Comparison of ENCODE assay signal across 8 cellular contexts in genomic region chr7:76201732-76202665, GRCh38. TPM values are rescaled to one million over a fixed set of nuclear protein-coding genes. Genes with fewer than 3 reads are reported as not detected.
DNase-seq lines count a peak whose midpoint lies in the region; ATAC-seq and TF ChIP-seq lines count a peak whose summit lies in the region.

TSS of gene SRRM3 (plus strand) at chr7:76201896. CDS start at chr7:76235067, 33,171 bp downstream.

- H4K20me1 ChIP-seq in Loucy (ENCODE audit: insufficient read depth, low read length, poor library complexity, severe bottlenecking) = no peaks in the 10 kb centered on the region

- peak within 1 kb of the TSS; percentile 76 for H3K18ac ChIP-seq in neuronal stem cell (ENCODE audit: low read length)

- H2AFZ ChIP-seq in Loucy (ENCODE audit: low read length) (no peak within 1 kb of the TSS), neuronal stem cell (ENCODE audit: low read length) (peak within 1 kb of the TSS; percentile 85)

- H2BK5ac ChIP-seq in neuronal stem cell (ENCODE audit: low read length) = no peak within 1 kb of the TSS

- H3K4me1 ChIP-seq in Loucy (ENCODE audit: insufficient read depth, low read length, poor library complexity, severe bottlenecking) (no peaks in the 10 kb centered on the region), foreskin keratinocyte (no peaks in the 10 kb centered on the region), neuronal stem cell (ENCODE audit: control insufficient read depth in 2 of 2, insufficient read depth in 1 of 2, low read depth in 1 of 2, low read length in 2 of 2) (peaks cover 2 to 3% of the 10 kb centered on the region in 2 donors)

- no CpG with 5 or more reads among the region's 57 CpGs for WGBS in neuronal stem cell (ENCODE audit: extremely low coverage in 2 of 2, insufficient read length in 2 of 2, insufficient replicate concordance in 1 of 2), 2 donors

- no peak within 1 kb of the TSS for H4K91ac ChIP-seq in neuronal stem cell (ENCODE audit: low read depth, low read length, poor library complexity)

- H3K4me2 ChIP-seq in Loucy (ENCODE audit: low read depth, low read length, poor library complexity, severe bottlenecking) (no peak within 1 kb of the TSS), neuronal stem cell (ENCODE audit: insufficient read depth, low read length, poor library complexity, severe bottlenecking) (peak within 1 kb of the TSS; percentile 37)

- H3K4me3 ChIP-seq in AG09309 (ENCODE audit: control insufficient read depth, low read depth, low read length) (no peak within 1 kb of the TSS), Loucy (ENCODE audit: low read length, poor library complexity, severe bottlenecking) (no peak within 1 kb of the TSS), neuronal stem cell (ENCODE audit: low read length in 2 of 2) (peak within 1 kb of the TSS; percentile 39 to 72)

- H3K36me3 ChIP-seq in Loucy (ENCODE audit: insufficient read depth, low read length) (no peaks in the 10 kb centered on the region), neuronal stem cell (replicated peaks in 1 of 2; ENCODE audit: control insufficient read depth in 2 of 2, insufficient read depth in 2 of 2, low read length in 2 of 2) (no peaks in the 10 kb centered on the region)

- H2BK12ac ChIP-seq in neuronal stem cell (ENCODE audit: low read length) = no peak within 1 kb of the TSS

- no peak within 1 kb of the TSS for H3K27ac ChIP-seq in foreskin keratinocyte
- no peak within 1 kb of the TSS for H3K27ac ChIP-seq in neuronal stem cell (replicated peaks; ENCODE audit: low read length)
- H3K27ac ChIP-seq in substantia nigra (ENCODE audit: low read depth, low read length, poor library complexity, severe bottlenecking) = no peak within 1 kb of the TSS

- H3K27me3 ChIP-seq in Loucy (ENCODE audit: insufficient read depth, low read length, poor library complexity, severe bottlenecking) (no peaks in the 10 kb centered on the region), foreskin keratinocyte (peaks cover 7% of the 10 kb centered on the region), neuronal stem cell (ENCODE audit: control insufficient read depth in 3 of 3, insufficient read depth in 3 of 3, low read depth in 1 of 3, low read length in 3 of 3) (peaks cover 0 to 15% (median 0%) of the 10 kb centered on the region in 3 experiments)

- no peak within 1 kb of the TSS for H2AK5ac ChIP-seq in neuronal stem cell (ENCODE audit: low read depth, low read length)

- DNase-seq in AG09309 (ENCODE audit: low read depth) = peak; percentile 18
- peak; percentile 59 for DNase-seq in SHP77 treated with DMSO at 0.1 percent for 48 hours (lab: John Stamatoyannopoulos, UW)
- DNase-seq in activated effector memory CD4-positive, alpha-beta T cell treated with anti-CD3 and anti-CD28 coated beads, Interleukin-2, amount 50 U/mL, for 16 hours = peak; percentile 94
- DNase-seq in foreskin keratinocyte = peak in 1 of 2 donors; percentile 15
- peak; percentile 89 for DNase-seq in neuronal stem cell (ENCODE audit: low spot score)
- peak in 47 of 49 donors; percentile 10 to 89 (median 51) for DNase-seq in substantia nigra (lab: John Stamatoyannopoulos, UW)

- H2BK120ac ChIP-seq in neuronal stem cell (ENCODE audit: low read depth, low read length) = no peak within 1 kb of the TSS

- no peak within 1 kb of the TSS for H2BK15ac ChIP-seq in neuronal stem cell (ENCODE audit: low read length)

- peak; percentile 47 for ATAC-seq in GM19328 (IDR thresholded peaks at IDR 0.05; ENCODE audit: unreplicated experiment)
- ATAC-seq in foreskin keratinocyte = peak; percentile 68

- no peak within 1 kb of the TSS for H3K4ac ChIP-seq in neuronal stem cell (ENCODE audit: low read length)

- H3K79me2 ChIP-seq in Loucy (ENCODE audit: insufficient read depth, low read length) = no peaks in the 10 kb centered on the region

- no peak within 1 kb of the TSS for H3K14ac ChIP-seq in neuronal stem cell (ENCODE audit: low read length)

- no peaks in the 10 kb centered on the region for H3K79me1 ChIP-seq in neuronal stem cell (ENCODE audit: low read depth, low read length)

- peak within 1 kb of the TSS; percentile 31 for H3K23ac ChIP-seq in neuronal stem cell (ENCODE audit: low read depth, low read length, poor library complexity)

- no peaks in the 10 kb centered on the region for H3K9me3 ChIP-seq in Loucy (ENCODE audit: insufficient read depth, low read depth, low read length)
- H3K9me3 ChIP-seq in neuronal stem cell (replicated peaks in 1 of 2; ENCODE audit: control insufficient read depth in 2 of 2, insufficient read depth in 1 of 2, low read depth in 1 of 2, low read length in 2 of 2) = no peaks in the 10 kb centered on the region

- H4K8ac ChIP-seq in neuronal stem cell (ENCODE audit: low read depth, low read length) = no peak within 1 kb of the TSS

- no peaks in the 10 kb centered on the region for H3K9me2 ChIP-seq in Loucy (replicated peaks; ENCODE audit: low read depth, low read length)

- H3F3A ChIP-seq in Loucy (ENCODE audit: low read depth) = no peaks in the 10 kb centered on the region

- TF ChIP-seq CTCF in AG09309 (IDR thresholded peaks at IDR 0.05; ENCODE audit: control insufficient read depth, insufficient read depth, low read depth, low read length, missing control alignments) (peak; percentile 59), Loucy (conservative IDR thresholded peaks at IDR 0.05; ENCODE audit: low read length) (peak; percentile 31), foreskin keratinocyte (conservative IDR thresholded peaks at IDR 0.05) (peak; percentile 91)

- no peak within 1 kb of the TSS for H3K9ac ChIP-seq in Loucy (ENCODE audit: low read depth, low read length, poor library complexity, severe bottlenecking)
- peak within 1 kb of the TSS; percentile 44 for H3K9ac ChIP-seq in neuronal stem cell (ENCODE audit: low read depth, low read length, poor library complexity)

RNA-seq across cellular contexts. Expression of gene SRRM3, which starts in this region (rescaled TPM):
- 0.92 and 1.2 TPM in 2 replicates for total RNA-seq in foreskin keratinocyte
- polyA plus RNA-seq in foreskin keratinocyte = 0.92 and 1.3 TPM in 2 replicates
- 4.1 TPM for polyA plus RNA-seq in neuronal stem cell (2013, experiment 1 of 2)
- 3.9 TPM for polyA plus RNA-seq in neuronal stem cell (2013, experiment 2 of 2)

Comparison
In these comparisons a context has a peak if more than half of its experiments do, and no peak if none do; other contexts are left out.
1. H3K4me3 ChIP-seq: peak in neuronal stem cell (2 of 2); none in AG09309 (single experiment) and Loucy (single experiment).
2. CTCF ChIP-seq: peak in every context shown above with its lines; median percentile 91 in foreskin keratinocyte; 59 in AG09309; 31 in Loucy.